In genomic region chr1:109091196-109092193, GRCh38 we compare ENCODE assay signal across 6 cellular contexts. TPM values are rescaled to one million over a fixed set of nuclear protein-coding genes. Genes with fewer than 3 reads are reported as not detected.
DNase-seq lines count a peak whose midpoint lies in the region; ATAC-seq and TF ChIP-seq lines count a peak whose summit lies in the region.

No MANE protein-coding gene starts in this region.

- peak overlapping the region; percentile 88 to 98 (median 96) for H3K4me3 Mint-ChIP-seq in naive thymus-derived CD8-positive, alpha-beta T cell

- TF ChIP-seq CTCF in astrocyte of the cerebellum (IDR thresholded peaks at IDR 0.05; ENCODE audit: low read depth, low read length, missing control alignments) = no peak

- H3K4me1 Mint-ChIP-seq in naive thymus-derived CD8-positive, alpha-beta T cell = peaks cover 18 to 40% (median 31%) of the 10 kb centered on the region in 4 donors

- no peak for DNase-seq in astrocyte of the cerebellum (ENCODE audit: low read depth)
- DNase-seq in naive thymus-derived CD8-positive, alpha-beta T cell = no peak
- no peak for DNase-seq in H4 (ENCODE audit: low spot score)
- DNase-seq in inferior parietal cortex (ENCODE audit: extremely low spot score) = no peak

- peaks cover 4 to 37% (median 18%) of the 10 kb centered on the region in 3 donors for H3K36me3 Mint-ChIP-seq in naive thymus-derived CD8-positive, alpha-beta T cell

- no peaks in the 10 kb centered on the region for H3K27me3 Mint-ChIP-seq in naive thymus-derived CD8-positive, alpha-beta T cell

- ATAC-seq in GM18499 (IDR thresholded peaks at IDR 0.05; ENCODE audit: insufficient read depth, unreplicated experiment) = peak; percentile 33
- ATAC-seq in HG03442 (IDR thresholded peaks at IDR 0.05; ENCODE audit: unreplicated experiment) = peak; percentile 43
- peak in 1 of 2 donors; percentile 2 for ATAC-seq in naive thymus-derived CD8-positive, alpha-beta T cell

- H3K9me3 Mint-ChIP-seq in naive thymus-derived CD8-positive, alpha-beta T cell = peaks cover 0 to 13% (median 0%) of the 10 kb centered on the region in 9 donors

- peak overlapping the region; percentile 96 to 99 (median 98) for H3K27ac Mint-ChIP-seq in naive thymus-derived CD8-positive, alpha-beta T cell

- H3K4me3 ChIP-seq in astrocyte of the cerebellum (ENCODE audit: low read depth, low read length) = peak overlapping the region; percentile 89

- in situ Hi-C loops in astrocyte of the cerebellum (cut with HindIII; ENCODE audit: low sequenced_read_pairs) = no loop called here

- POLR2A ChIA-PET in naive thymus-derived CD8-positive, alpha-beta T cell (lab: Charles Lee) = interaction anchor here (0.7 to 5.6 kb wide), 9 partner anchors 9 to 1247 kb away, joined by 3 to 101 read pairs (median 5); partner anchors contain the start of genes PRPF38B, TAF13 and WDR47

RNA-seq across cellular contexts. Expression of gene TMEM167B, which starts 0.9 kb away (rescaled TPM):
- 10 to 100 TPM; 42.4 to 51.3 TPM for total RNA-seq in naive thymus-derived CD8-positive, alpha-beta T cell
- 10 to 100 TPM; 28.8 to 32.0 (median 29.6) TPM for polyA plus RNA-seq in naive thymus-derived CD8-positive, alpha-beta T cell
- 22.3 and 27.2 TPM in 2 replicates for total RNA-seq in H4 (2014; rRNA removed; shearing (Covaris generic))

RNA-seq across cellular contexts. Expression of gene TAF13, which starts 15.7 kb away (rescaled TPM):
- 10 to 100 TPM; 10.8 to 11.6 TPM for total RNA-seq in naive thymus-derived CD8-positive, alpha-beta T cell
- 1 to 10 TPM; 1.5 to 1.7 (median 1.7) TPM for polyA plus RNA-seq in naive thymus-derived CD8-positive, alpha-beta T cell
- total RNA-seq in H4 (2014; rRNA removed; shearing (Covaris generic)) = 49.6 and 60.2 TPM in 2 replicates

RNA-seq across cellular contexts. Expression of gene ELAPOR1, which starts 22.4 kb away (rescaled TPM):
- total RNA-seq in naive thymus-derived CD8-positive, alpha-beta T cell = 1 to 10 TPM; 6.0 to 7.0 TPM
- polyA plus RNA-seq in naive thymus-derived CD8-positive, alpha-beta T cell = 1 to 10 TPM; 6.7 to 9.2 (median 7.8) TPM
- total RNA-seq in H4 (2014; rRNA removed; shearing (Covaris generic)) = 1.1 TPM in 2 replicates

RNA-seq across cellular contexts. Expression of gene WDR47, which starts 49.6 kb away (rescaled TPM):
- total RNA-seq in naive thymus-derived CD8-positive, alpha-beta T cell = 10 to 100 TPM; 15.0 to 16.6 TPM
- polyA plus RNA-seq in naive thymus-derived CD8-positive, alpha-beta T cell = 1 to 10 TPM; 3.0 to 6.1 (median 5.7) TPM
- total RNA-seq in H4 (2014; rRNA removed; shearing (Covaris generic)) = 4.7 and 6.1 TPM in 2 replicates
